10 cellular contexts compared by ENCODE assay signal in genomic region chr6:52573295-52573694, GRCh38. TPM values are rescaled to one million over a fixed set of nuclear protein-coding genes. Genes with fewer than 3 reads are reported as not detected.
DNase-seq lines count a peak whose midpoint lies in the region; ATAC-seq lines count a peak whose summit lies in the region.
"Had no signal": no experiment of that assay in that cellular context is flagged by ENCODE, and none has a peak within 500 bp of the region (broad histone marks: within the 10 kb centered on the region; RNA-seq: fewer than 3 reads in every experiment).

No MANE protein-coding gene starts in this region.

- no peak overlapping the region for H3K4me3 Mint-ChIP-seq in activated T-helper 2 cell treated with anti-CD3 and anti-CD28 coated beads, Interferon-gamma antibody, Interleukin-2, Interleukin-4, amounts not matched to agents 10 μg/mL and 5 μg/mL and 100 μg/mL, durations not matched to agents 14 hours and 24 hours and 36 hours (ENCODE audit: low read depth)

- H3K27ac Mint-ChIP-seq in activated T-helper 2 cell treated with anti-CD3 and anti-CD28 coated beads, Interferon-gamma antibody, Interleukin-2, Interleukin-4, amounts not matched to agents 10 μg/mL and 5 μg/mL and 100 μg/mL, durations not matched to agents 14 hours and 24 hours and 36 hours, result peak overlapping the region; percentile 12

- H3K27me3 ChIP-seq in subcutaneous abdominal adipose tissue (ENCODE audit: control insufficient read depth in 5 of 5, insufficient read depth in 4 of 5, low read length in 5 of 5), result no peaks in the 10 kb centered on the region

- H3K9me3 Mint-ChIP-seq in activated T-helper 2 cell treated with anti-CD3 and anti-CD28 coated beads, Interferon-gamma antibody, Interleukin-2, Interleukin-4, amounts not matched to agents 10 μg/mL and 5 μg/mL and 100 μg/mL, durations not matched to agents 14 hours and 24 hours and 36 hours, result no peaks in the 10 kb centered on the region

- ATAC-seq in HG02840 (IDR thresholded peaks at IDR 0.05; ENCODE audit: low FRiP score, unreplicated experiment), result no peak

- H3K4me1 ChIP-seq in subcutaneous abdominal adipose tissue (ENCODE audit: control insufficient read depth in 5 of 5, insufficient read depth in 5 of 5, low read length in 5 of 5), result peaks cover 5 to 81% (median 74%) of the 10 kb centered on the region in 5 donors

- H3K4me1 Mint-ChIP-seq in activated T-helper 2 cell treated with anti-CD3 and anti-CD28 coated beads, Interferon-gamma antibody, Interleukin-2, Interleukin-4, amounts not matched to agents 10 μg/mL and 5 μg/mL and 100 μg/mL, durations not matched to agents 14 hours and 24 hours and 36 hours (ENCODE audit: low read depth), result peaks cover 37% of the 10 kb centered on the region

- intact Hi-C loops in activated T-helper 2 cell treated with anti-CD3 and anti-CD28 coated beads, Interferon-gamma antibody, Interleukin-2, Interleukin-4, amounts not matched to agents 10 μg/mL and 5 μg/mL and 100 μg/mL, durations not matched to agents 14 hours and 24 hours and 36 hours (cut with micrococcal nuclease), result loop anchor here (10.0 kb wide), 3 partner anchors 58 to 408 kb away; no protein-coding TSS in a partner anchor

- DNase-seq in HCEC 1CT (peak; percentile 57), islet precursor cell (peak; percentile 67), SHP77 (lab: John Stamatoyannopoulos, UW) (no peak), midbrain (lab: John Stamatoyannopoulos, UW) (no peak)
- DNase-seq in activated T-helper 2 cell treated with anti-CD3 and anti-CD28 coated beads, Interferon-gamma antibody, Interleukin-2, Interleukin-4, amounts not matched to agents 10 μg/mL and 5 μg/mL and 100 μg/mL, durations not matched to agents 14 hours and 24 hours and 36 hours (ENCODE audit: low spot score), result no peak
- no peak for DNase-seq in stimulated activated CD4-positive, alpha-beta T cell treated with anti-CD3 and anti-CD28 coated beads, Interleukin-4, amount 100 ng/mL, for 24 hours
- DNase-seq: NCI-H146, WERI-Rb-1 had no signal

- no peak overlapping the region for H3K27ac ChIP-seq in subcutaneous abdominal adipose tissue (ENCODE audit: low read depth, low read length)
- H3K27ac ChIP-seq: WERI-Rb-1 had no signal

- H3K9ac ChIP-seq in subcutaneous abdominal adipose tissue (ENCODE audit: low read length in 5 of 5), result peak overlapping the region in 1 of 5 donors; percentile 44

- no peaks in the 10 kb centered on the region for H3K9me3 ChIP-seq in subcutaneous abdominal adipose tissue (ENCODE audit: control insufficient read depth in 5 of 5, low read length in 5 of 5)

- peak overlapping the region in 3 of 5 donors; percentile 7 to 46 (median 27) for H3K4me3 ChIP-seq in subcutaneous abdominal adipose tissue (ENCODE audit: low read depth in 1 of 5, low read length in 5 of 5)

- peaks cover 4% of the 10 kb centered on the region for H3K36me3 Mint-ChIP-seq in activated T-helper 2 cell treated with anti-CD3 and anti-CD28 coated beads, Interferon-gamma antibody, Interleukin-2, Interleukin-4, amounts not matched to agents 10 μg/mL and 5 μg/mL and 100 μg/mL, durations not matched to agents 14 hours and 24 hours and 36 hours (ENCODE audit: low read depth)

- H3K36me3 ChIP-seq in subcutaneous abdominal adipose tissue (ENCODE audit: control insufficient read depth in 5 of 5, insufficient read depth in 5 of 5, low read length in 5 of 5), result no peaks in the 10 kb centered on the region

- H3K27me3 Mint-ChIP-seq in activated T-helper 2 cell treated with anti-CD3 and anti-CD28 coated beads, Interferon-gamma antibody, Interleukin-2, Interleukin-4, amounts not matched to agents 10 μg/mL and 5 μg/mL and 100 μg/mL, durations not matched to agents 14 hours and 24 hours and 36 hours (ENCODE audit: low read depth), result no peaks in the 10 kb centered on the region

RNA-seq across cellular contexts. Expression of gene TRAM2, which starts 3.6 kb away (rescaled TPM):
- 4.7 TPM in 2 replicates for total RNA-seq in activated T-helper 2 cell treated with anti-CD3 and anti-CD28 coated beads, Interferon-gamma antibody, Interleukin-2, Interleukin-4, amounts not matched to agents 10 μg/mL and 5 μg/mL and 100 μg/mL, durations not matched to agents 14 hours and 24 hours and 36 hours

Comparison
In these comparisons a context has a peak if more than half of its experiments do, and no peak if none do; other contexts are left out.
1. DNase-seq: peak in HCEC 1CT (single experiment) and islet precursor cell (single experiment); none in activated T-helper 2 cell treated with anti-CD3 and anti-CD28 coated beads, Interferon-gamma antibody, Interleukin-2, Interleukin-4, amounts not matched to agents 10 μg/mL and 5 μg/mL and 100 μg/mL, durations not matched to agents 14 hours and 24 hours and 36 hours (single experiment), stimulated activated CD4-positive, alpha-beta T cell treated with anti-CD3 and anti-CD28 coated beads, Interleukin-4, amount 100 ng/mL, for 24 hours (single experiment), SHP77 (0 of 2) and midbrain (single experiment).